Comparison of ENCODE assay signal across 23 cellular contexts in the genomic region with DNA sequence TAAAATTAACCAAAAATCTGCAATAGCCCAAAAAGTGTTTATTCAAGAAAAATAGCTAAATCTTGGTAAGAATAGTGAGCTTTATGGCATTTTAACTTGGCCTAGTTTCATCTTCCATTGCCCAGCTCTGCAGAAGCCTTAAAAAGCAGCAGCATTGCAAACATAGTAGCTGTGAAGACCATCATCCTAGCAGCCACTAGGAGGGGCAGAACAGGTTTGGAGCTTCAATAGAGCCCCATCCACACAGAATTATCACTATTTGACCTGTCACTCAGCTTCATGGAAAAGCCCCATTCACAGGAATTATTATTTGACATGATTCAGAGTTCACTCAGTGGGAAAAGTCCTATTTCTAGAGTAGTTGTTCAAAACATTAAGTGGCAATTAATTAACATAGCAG. TPM values are rescaled to one million over a fixed set of nuclear protein-coding genes. Genes with fewer than 3 reads are reported as not detected.
A peak's percentile ranks its signal among the peaks of the same experiment; 100 is the strongest.
DNase-seq lines count a peak whose midpoint lies in the region; ATAC-seq, FAIRE-seq and TF ChIP-seq lines count a peak whose summit lies in the region.
"Had no signal": no experiment of that assay in that cellular context is flagged by ENCODE, and none has a peak within 500 bp of the region (broad histone marks: within the 10 kb centered on the region; RNA-seq: fewer than 3 reads in every experiment).

No MANE protein-coding gene starts in this region.

- DNase-seq in HepG2 (ENCODE audit: low spot score) (peak; percentile 28), right lobe of liver (no peak), RWPE2 (ENCODE audit: low spot score) (no peak), glutamatergic neuron (no peak), MG63 (no peak), PC-9 (no peak)
- DNase-seq in stimulated activated CD8-positive, alpha-beta memory T cell treated with anti-CD3 and anti-CD28 coated beads, Interleukin-4, amount 100 ng/mL, for 48 hours = no peak
- DNase-seq in activated CD4-positive, alpha-beta T cell treated with anti-CD3 and anti-CD28 coated beads for 48 hours = no peak
- DNase-seq: activated CD8-positive, alpha-beta memory T cell treated with anti-CD3 and anti-CD28 coated beads, Interleukin-2, amount 50 U/mL, for 48 hours; activated naive CD4-positive, alpha-beta T cell treated with Interleukin-2 at 50 U/mL for 16 hours; body of pancreas; effector memory CD8-positive, alpha-beta T cell; gastrocnemius medialis; GOT3; NCI-H1105 treated with DMSO at 0.1 percent for 48 hours; NCI-H446 treated with DMSO at 0.1 percent for 48 hours; nucleus accumbens; RPMI8226 had no signal

- TF ChIP-seq RAD21 in HepG2 (CRISPR knock-in tag; IDR thresholded peaks at IDR 0.05) = no peak

- no peaks in the 10 kb centered on the region for H3K27me3 Mint-ChIP-seq in glutamatergic neuron (ENCODE audit: unreplicated experiment)
- H3K27me3 Mint-ChIP-seq: stimulated activated memory B cell treated with anti-CD40 and anti-IgM and Interleukin-4, amounts not matched to agents 10 μg/mL and 1 μg/mL and 100 μg/mL, for 72 hours had no signal

- TF ChIP-seq EP300 in HepG2 (IDR thresholded peaks at IDR 0.05; ENCODE audit: low read depth in 2 of 2, low read length in 2 of 2) (no peak), HepG2 (CRISPR knock-in tag; IDR thresholded peaks at IDR 0.05; ENCODE audit: borderline replicate concordance) (no peak)

- H3K27me3 ChIP-seq in HepG2 (ENCODE audit: control insufficient read depth in 1 of 2, insufficient read depth in 2 of 2, low read length in 2 of 2) = no peaks in the 10 kb centered on the region
- no peaks in the 10 kb centered on the region for H3K27me3 ChIP-seq in right lobe of liver
- peaks cover 5% of the 10 kb centered on the region for H3K27me3 ChIP-seq in RWPE2 (ENCODE audit: insufficient read depth, poor library complexity, severe bottlenecking)
- H3K27me3 ChIP-seq in MG63 = no peaks in the 10 kb centered on the region
- no peaks in the 10 kb centered on the region for H3K27me3 ChIP-seq in PC-9 (ENCODE audit: insufficient read depth, low read depth)
- H3K27me3 ChIP-seq: body of pancreas, gastrocnemius medialis, tibial nerve had no signal

- H3K36me3 ChIP-seq in HepG2 (replicated peaks in 1 of 2; ENCODE audit: control insufficient read depth in 1 of 2, insufficient read depth in 2 of 2, low read length in 2 of 2) (no peaks in the 10 kb centered on the region), right lobe of liver (no peaks in the 10 kb centered on the region), RWPE2 (ENCODE audit: low read depth) (no peaks in the 10 kb centered on the region), MG63 (no peaks in the 10 kb centered on the region), PC-9 (ENCODE audit: low read depth) (no peaks in the 10 kb centered on the region)
- H3K36me3 ChIP-seq: gastrocnemius medialis, tibial nerve had no signal

- peak; percentile 98 for ATAC-seq in HepG2
- no peak for ATAC-seq in right lobe of liver
- ATAC-seq in RWPE2 (ENCODE audit: low read depth) = 0 out of 3 replicates have a peak, but pooled peaks have one; percentile 36
- ATAC-seq: body of pancreas; effector memory CD8-positive, alpha-beta T cell; gastrocnemius medialis; K562; stimulated activated memory B cell treated with anti-CD40 and anti-IgM and Interleukin-4, amounts not matched to agents 10 μg/mL and 1 μg/mL and 100 μg/mL, for 72 hours had no signal

- in situ Hi-C loops in HepG2 (cut with HindIII; ENCODE audit: extremely low pct_ligation_motif_present, low pct_unique_long_range_greater_than_20kb) = no loop called here

- no peak overlapping the region for H3K27ac Mint-ChIP-seq in glutamatergic neuron (ENCODE audit: unreplicated experiment)
- H3K27ac Mint-ChIP-seq: effector memory CD8-positive, alpha-beta T cell; stimulated activated memory B cell treated with anti-CD40 and anti-IgM and Interleukin-4, amounts not matched to agents 10 μg/mL and 1 μg/mL and 100 μg/mL, for 72 hours; T-helper 1 cell treated with Interleukin-12 subunit alpha and Interleukin-12 subunit beta and Interleukin-4 antibody, amounts not matched to agents 30 μg/mL and 1 μg/mL, for 36 hours had no signal

- H2AFZ ChIP-seq in HepG2 (ENCODE audit: low read length) (no peak overlapping the region), PC-9 (no peak overlapping the region)

- no peak for FAIRE-seq in HepG2 (lab: Jason Lieb, UNC)
- FAIRE-seq: D721Med, K562 had no signal

- no TSS peak for BruUV-seq in HepG2 (replicated peaks; lab: Mats Ljungman, UMichigan)
- BruUV-seq in PC-9 (replicated peaks; lab: Mats Ljungman, UMichigan) = no TSS peak

- POLR2A ChIA-PET in HepG2 (lab: Yijun Ruan, JAX) (no interaction called here), PC-9 (lab: Charles Lee; ENCODE audit: unreplicated experiment) (no interaction called here)

- no peaks in the 10 kb centered on the region for H3K9me2 ChIP-seq in PC-9 (ENCODE audit: insufficient read depth)

- H3K27ac ChIP-seq in HepG2 (ENCODE audit: extremely low read length, insufficient read depth, low read length) = no peak overlapping the region
- no peak overlapping the region for H3K27ac ChIP-seq in right lobe of liver
- H3K27ac ChIP-seq in RWPE2 (ENCODE audit: poor library complexity, severe bottlenecking) = no peak overlapping the region
- no peak overlapping the region for H3K27ac ChIP-seq in PC-9
- H3K27ac ChIP-seq: body of pancreas, tibial nerve had no signal

- TF ChIP-seq CTCF in HepG2 (CRISPR knock-in tag; IDR thresholded peaks at IDR 0.05) = peak; percentile 51
- no peak for TF ChIP-seq CTCF in right lobe of liver (IDR thresholded peaks at IDR 0.05)
- peak; percentile 33 for TF ChIP-seq CTCF in RWPE2 (IDR thresholded peaks at IDR 0.05; ENCODE audit: poor library complexity, severe bottlenecking)
- peak; percentile 21 for TF ChIP-seq CTCF in glutamatergic neuron (IDR thresholded peaks at IDR 0.05; ENCODE audit: partially characterized antibody, unreplicated experiment)
- TF ChIP-seq CTCF in PC-9 (conservative IDR thresholded peaks at IDR 0.05) = no peak

- TF ChIP-seq POLR2A in HepG2 (IDR thresholded peaks at IDR 0.05; ENCODE audit: insufficient read depth in 1 of 2, low read depth in 2 of 2, low read length in 2 of 2) (no peak), right lobe of liver (IDR thresholded peaks at IDR 0.05) (no peak)

- intact Hi-C loops in HepG2 (cut with micrococcal nuclease; ENCODE audit: unreplicated experiment) (loop anchor here (1.0 to 5.0 kb wide), 2 partner anchors 352 to 619 kb away; no protein-coding TSS in a partner anchor), right lobe of liver (cut with DNase I) (no loop called here), PC-9 (cut with micrococcal nuclease; ENCODE audit: unreplicated experiment) (no loop called here)

- no peak overlapping the region for H3K4me3 Mint-ChIP-seq in glutamatergic neuron (ENCODE audit: unreplicated experiment)
- H3K4me3 Mint-ChIP-seq: effector memory CD8-positive, alpha-beta T cell; stimulated activated memory B cell treated with anti-CD40 and anti-IgM and Interleukin-4, amounts not matched to agents 10 μg/mL and 1 μg/mL and 100 μg/mL, for 72 hours; T-helper 1 cell treated with Interleukin-12 subunit alpha and Interleukin-12 subunit beta and Interleukin-4 antibody, amounts not matched to agents 30 μg/mL and 1 μg/mL, for 36 hours had no signal

- CTCF ChIA-PET in HepG2 (lab: Yijun Ruan, JAX; ENCODE audit: low intra/inter-chr PET ratio, low total read pairs) = no interaction called here
- CTCF ChIA-PET in PC-9 (lab: Charles Lee) = interaction anchor here (0.6 to 0.8 kb wide), 2 partner anchors 42 to 399 kb away, joined by 3 to 6 read pairs; no protein-coding TSS in a partner anchor

- H3K9ac ChIP-seq in HepG2 (ENCODE audit: insufficient read depth, low read depth, low read length) = no peak overlapping the region

- H3K4me1 ChIP-seq in HepG2 (ENCODE audit: insufficient read depth, low read length) = no peaks in the 10 kb centered on the region
- H3K4me1 ChIP-seq in right lobe of liver = no peaks in the 10 kb centered on the region
- H3K4me1 ChIP-seq in RWPE2 (ENCODE audit: insufficient read depth, poor library complexity, severe bottlenecking) = no peaks in the 10 kb centered on the region
- no peaks in the 10 kb centered on the region for H3K4me1 ChIP-seq in PC-9 (replicated peaks; ENCODE audit: insufficient read depth)
- H3K4me1 ChIP-seq: body of pancreas, gastrocnemius medialis, tibial nerve had no signal

- H4K20me1 ChIP-seq in HepG2 (ENCODE audit: insufficient read depth, low read length) = no peaks in the 10 kb centered on the region
- no peaks in the 10 kb centered on the region for H4K20me1 ChIP-seq in PC-9 (ENCODE audit: insufficient read depth)

- no peaks in the 10 kb centered on the region for H3K36me3 Mint-ChIP-seq in glutamatergic neuron (ENCODE audit: unreplicated experiment)
- H3K36me3 Mint-ChIP-seq: stimulated activated memory B cell treated with anti-CD40 and anti-IgM and Interleukin-4, amounts not matched to agents 10 μg/mL and 1 μg/mL and 100 μg/mL, for 72 hours had no signal

- H3K9me3 ChIP-seq in HepG2 (ENCODE audit: low read length) (no peaks in the 10 kb centered on the region), right lobe of liver (no peaks in the 10 kb centered on the region), RWPE2 (ENCODE audit: severe bottlenecking) (no peaks in the 10 kb centered on the region), MG63 (no peaks in the 10 kb centered on the region), PC-9 (ENCODE audit: insufficient read depth, low read depth) (no peaks in the 10 kb centered on the region)
- H3K9me3 ChIP-seq: body of pancreas, gastrocnemius medialis, tibial nerve had no signal

- H3F3A ChIP-seq in PC-9 (ENCODE audit: insufficient read depth, low read depth) = no peaks in the 10 kb centered on the region

- H3K4me3 ChIP-seq in HepG2 (replicated peaks in 1 of 3; ENCODE audit: insufficient read depth in 1 of 3, low read depth in 2 of 3, low read length in 3 of 3) (no peak overlapping the region), right lobe of liver (no peak overlapping the region), RWPE2 (ENCODE audit: severe bottlenecking) (no peak overlapping the region), MG63 (no peak overlapping the region), PC-9 (no peak overlapping the region)
- H3K4me3 ChIP-seq: body of pancreas, K562, tibial nerve had no signal

- peaks cover 2% of the 10 kb centered on the region for H3K9me3 Mint-ChIP-seq in glutamatergic neuron (ENCODE audit: unreplicated experiment)
- H3K9me3 Mint-ChIP-seq: effector memory CD8-positive, alpha-beta T cell; stimulated activated memory B cell treated with anti-CD40 and anti-IgM and Interleukin-4, amounts not matched to agents 10 μg/mL and 1 μg/mL and 100 μg/mL, for 72 hours; T-helper 1 cell treated with Interleukin-12 subunit alpha and Interleukin-12 subunit beta and Interleukin-4 antibody, amounts not matched to agents 30 μg/mL and 1 μg/mL, for 36 hours had no signal

- H3K4me1 Mint-ChIP-seq in glutamatergic neuron (ENCODE audit: low read depth, unreplicated experiment) = no peaks in the 10 kb centered on the region
- H3K4me1 Mint-ChIP-seq: stimulated activated memory B cell treated with anti-CD40 and anti-IgM and Interleukin-4, amounts not matched to agents 10 μg/mL and 1 μg/mL and 100 μg/mL, for 72 hours had no signal

- H3K79me2 ChIP-seq in HepG2 (ENCODE audit: insufficient read depth, low read length) (no peaks in the 10 kb centered on the region), PC-9 (ENCODE audit: low read depth) (no peaks in the 10 kb centered on the region)

- no peak overlapping the region for H3K4me2 ChIP-seq in HepG2 (ENCODE audit: low read depth, low read length)
- H3K4me2 ChIP-seq in PC-9 = no peak overlapping the region

RNA-seq across cellular contexts. Expression of gene CLEC14A, which starts 7.3 kb away (rescaled TPM):
- total RNA-seq in HepG2 (2016; rRNA removed; fragmentation: Illumina TruSeq; extraction: Trizol) (not detected in 2 replicates), right lobe of liver (10 to 100 TPM in 1 of 6 experiments, 1 to 10 TPM in 5; 3.2 to 11.6 (median 5.6) TPM), glutamatergic neuron (ENCODE audit: unreplicated experiment) (0.96 TPM), PC-9 (2021) (0.23 and 0.31 TPM in 2 replicates)
- total RNA-seq in HepG2 (2016; cell fraction: cytosol; rRNA removed; fragmentation: Illumina TruSeq; extraction: Trizol; ENCODE audit: low read depth) = not detected in 2 replicates
- not detected in 2 replicates for total RNA-seq in HepG2 (2016; cell fraction: insoluble cytoplasmic fraction; rRNA removed; fragmentation: Illumina TruSeq; extraction: Trizol)
- total RNA-seq in HepG2 (2016; cell fraction: membrane; rRNA removed; fragmentation: Illumina TruSeq; extraction: Trizol) = not detected in 2 replicates
- total RNA-seq in HepG2 (2016; cell fraction: nucleus; rRNA removed; fragmentation: Illumina TruSeq; extraction: Trizol) = not detected in 2 replicates
- not detected in 2 replicates for polyA plus RNA-seq in HepG2 (2011; rRNA removed)
- polyA plus RNA-seq in HepG2 (2011; cell fraction: cytosol; rRNA removed) = not detected in 2 replicates
- not detected in 2 replicates for polyA plus RNA-seq in HepG2 (2011; cell fraction: nucleus; rRNA removed)
- polyA plus RNA-seq in HepG2 (2012) = not detected in 2 replicates
- not detected in 2 replicates for polyA plus RNA-seq in HepG2 (2016; cell fraction: cytosol; fragmentation: Illumina TruSeq; extraction: Trizol; ENCODE audit: low read depth)
- polyA plus RNA-seq in HepG2 (2016; cell fraction: insoluble cytoplasmic fraction; fragmentation: Illumina TruSeq; extraction: Trizol; ENCODE audit: low read depth) = not detected in 2 replicates
- polyA plus RNA-seq in HepG2 (2016; cell fraction: membrane; fragmentation: Illumina TruSeq; extraction: Trizol; ENCODE audit: low read depth) = not detected in 2 replicates
- not detected in 2 replicates for polyA plus RNA-seq in HepG2 (2016; cell fraction: nucleus; fragmentation: Illumina TruSeq; extraction: Trizol; ENCODE audit: insufficient read depth, low read depth)
- polyA minus RNA-seq in HepG2 (2011; rRNA and poly(A)+ RNA removed; ENCODE audit: low replicate concordance) = not detected in 2 replicates
- polyA minus RNA-seq in HepG2 (2011; cell fraction: cytosol; rRNA and poly(A)+ RNA removed) = not detected in 2 replicates
- not detected in 2 replicates for polyA minus RNA-seq in HepG2 (2011; cell fraction: nucleus; rRNA and poly(A)+ RNA removed)
- total RNA-seq in MG63 (2014; rRNA removed; shearing (Covaris generic); ENCODE audit: low replicate concordance) = not detected in 2 replicates
- total RNA-seq: K562 had no signal
- polyA plus RNA-seq: K562 had no signal

RNA-seq across cellular contexts. Expression of gene SSTR1, which starts 40.9 kb away (rescaled TPM):
- total RNA-seq in HepG2 (2016; rRNA removed; fragmentation: Illumina TruSeq; extraction: Trizol) (0.04 TPM in 2 replicates), right lobe of liver (1 to 10 TPM; 1.6 to 8.0 (median 4.0) TPM), glutamatergic neuron (ENCODE audit: unreplicated experiment) (8.2 TPM), PC-9 (2021) (0.50 TPM in 2 replicates)
- total RNA-seq in HepG2 (2016; cell fraction: cytosol; rRNA removed; fragmentation: Illumina TruSeq; extraction: Trizol; ENCODE audit: low read depth) = not detected in 2 replicates
- 0.02 TPM in 1 of 2 replicates, not detected in the other for total RNA-seq in HepG2 (2016; cell fraction: insoluble cytoplasmic fraction; rRNA removed; fragmentation: Illumina TruSeq; extraction: Trizol)
- 0.03 TPM in 1 of 2 replicates, not detected in the other for total RNA-seq in HepG2 (2016; cell fraction: membrane; rRNA removed; fragmentation: Illumina TruSeq; extraction: Trizol)
- not detected in 2 replicates for total RNA-seq in HepG2 (2016; cell fraction: nucleus; rRNA removed; fragmentation: Illumina TruSeq; extraction: Trizol)
- polyA plus RNA-seq in HepG2 (2011; rRNA removed) = 0.04 and 0.12 TPM in 2 replicates
- polyA plus RNA-seq in HepG2 (2011; cell fraction: cytosol; rRNA removed) = 0.03 and 0.08 TPM in 2 replicates
- 0.42 and 0.45 TPM in 2 replicates for polyA plus RNA-seq in HepG2 (2011; cell fraction: nucleus; rRNA removed)
- 0.04 and 0.17 TPM in 2 replicates for polyA plus RNA-seq in HepG2 (2012)
- not detected in 2 replicates for polyA plus RNA-seq in HepG2 (2016; cell fraction: cytosol; fragmentation: Illumina TruSeq; extraction: Trizol; ENCODE audit: low read depth)
- polyA plus RNA-seq in HepG2 (2016; cell fraction: insoluble cytoplasmic fraction; fragmentation: Illumina TruSeq; extraction: Trizol; ENCODE audit: low read depth) = 0.04 and 0.09 TPM in 2 replicates
- not detected in 2 replicates for polyA plus RNA-seq in HepG2 (2016; cell fraction: membrane; fragmentation: Illumina TruSeq; extraction: Trizol; ENCODE audit: low read depth)
- polyA plus RNA-seq in HepG2 (2016; cell fraction: nucleus; fragmentation: Illumina TruSeq; extraction: Trizol; ENCODE audit: insufficient read depth, low read depth) = 0.13 and 0.14 TPM in 2 replicates
- 0.48 and 26.0 TPM in 2 replicates for polyA minus RNA-seq in HepG2 (2011; rRNA and poly(A)+ RNA removed; ENCODE audit: low replicate concordance)
- polyA minus RNA-seq in HepG2 (2011; cell fraction: cytosol; rRNA and poly(A)+ RNA removed) = 0.30 and 0.70 TPM in 2 replicates
- polyA minus RNA-seq in HepG2 (2011; cell fraction: nucleus; rRNA and poly(A)+ RNA removed) = 0.37 and 0.64 TPM in 2 replicates
- 0.07 and 0.92 TPM in 2 replicates for total RNA-seq in MG63 (2014; rRNA removed; shearing (Covaris generic); ENCODE audit: low replicate concordance)
- total RNA-seq: K562 had no signal
- polyA plus RNA-seq: K562 had no signal

Comparison
In these comparisons a context has a peak if more than half of its experiments do, and no peak if none do; other contexts are left out.
1. ATAC-seq: peak in HepG2 (single experiment) and RWPE2 (single experiment); none in right lobe of liver (0 of 4).
2. CTCF ChIP-seq: peak in HepG2 (single experiment), RWPE2 (single experiment) and glutamatergic neuron (single experiment); none in right lobe of liver (0 of 4) and PC-9 (single experiment).